In genomic region chr20:24027229-24027628, GRCh38 we compare ENCODE assay signal across 8 cellular contexts. TPM values are rescaled to one million over a fixed set of nuclear protein-coding genes. Genes with fewer than 3 reads are reported as not detected.
DNase-seq lines count a peak whose midpoint lies in the region; ATAC-seq and TF ChIP-seq lines count a peak whose summit lies in the region.

No MANE protein-coding gene starts in this region.

- H3K36me3 ChIP-seq in Caco-2 (ENCODE audit: control insufficient read depth, insufficient read depth, low read length) = no peaks in the 10 kb centered on the region

- no peak overlapping the region for H3K4me3 ChIP-seq in Caco-2 (ENCODE audit: low read depth, low read length)

- POLR2A ChIA-PET in Caco-2 (lab: Charles Lee) = no interaction called here

- H3K36me3 Mint-ChIP-seq in type B pancreatic cell (no peaks in the 10 kb centered on the region), Caco-2 (ENCODE audit: insufficient read depth, unreplicated experiment) (no peaks in the 10 kb centered on the region)

- H3K4me1 ChIP-seq in Caco-2 = no peaks in the 10 kb centered on the region

- H3K4me3 Mint-ChIP-seq in type B pancreatic cell = no peak overlapping the region
- no peak overlapping the region for H3K4me3 Mint-ChIP-seq in Caco-2 (ENCODE audit: unreplicated experiment)

- DNase-seq in RKO (ENCODE audit: low spot score) (peak; percentile 25), lung microvascular endothelial cell (ENCODE audit: low read depth in 2 of 2) (peak; percentile 96), type B pancreatic cell (ENCODE audit: extremely low spot score, unreplicated experiment) (no peak), retina (no peak), Caco-2 (no peak)
- DNase-seq in activated naive CD4-positive, alpha-beta T cell (lab: John Stamatoyannopoulos, UW) = peak; percentile 6 to 64 (median 48)
- DNase-seq in stimulated activated naive CD4-positive, alpha-beta T cell (lab: John Stamatoyannopoulos, UW) = peak; percentile 38 to 88 (median 76)

- intact Hi-C loops in Caco-2 (cut with micrococcal nuclease; ENCODE audit: unreplicated experiment) = no loop called here

- ATAC-seq in GM19351 (IDR thresholded peaks at IDR 0.05; ENCODE audit: unreplicated experiment) = peak; percentile 91

- H3K27me3 ChIP-seq in Caco-2 (replicated peaks; ENCODE audit: control insufficient read depth, insufficient read depth, low read length) = no peaks in the 10 kb centered on the region; the same call in 1 of the 2 replicates

- no peak overlapping the region for H3K27ac Mint-ChIP-seq in type B pancreatic cell
- no peak overlapping the region for H3K27ac Mint-ChIP-seq in Caco-2 (ENCODE audit: unreplicated experiment)

- no TSS peak for BruUV-seq in Caco-2 (replicated peaks; lab: Mats Ljungman, UMichigan)

- CTCF ChIA-PET in Caco-2 (lab: Charles Lee) = interaction anchor here (1.0 kb wide), 1 partner anchor 133 kb away, joined by 3 read pairs; no protein-coding TSS in a partner anchor

- H3K27me3 Mint-ChIP-seq in type B pancreatic cell = peaks cover 3% of the 10 kb centered on the region
- peaks cover 17% of the 10 kb centered on the region for H3K27me3 Mint-ChIP-seq in Caco-2 (ENCODE audit: insufficient read depth, unreplicated experiment)

- H3K4me1 Mint-ChIP-seq in type B pancreatic cell (ENCODE audit: unreplicated experiment) (peaks cover 1% of the 10 kb centered on the region), Caco-2 (ENCODE audit: low read depth, unreplicated experiment) (no peaks in the 10 kb centered on the region)

- no peaks in the 10 kb centered on the region for H3K9me3 Mint-ChIP-seq in type B pancreatic cell
- no peaks in the 10 kb centered on the region for H3K9me3 Mint-ChIP-seq in Caco-2 (ENCODE audit: unreplicated experiment)

- no peaks in the 10 kb centered on the region for H3K9me3 ChIP-seq in Caco-2

- TF ChIP-seq CTCF in type B pancreatic cell (conservative IDR thresholded peaks at IDR 0.05) (no peak), Caco-2 (IDR thresholded peaks at IDR 0.05; ENCODE audit: insufficient read depth in 1 of 2, low read depth in 1 of 2, low read length in 1 of 2, severe bottlenecking in 1 of 2, unreplicated experiment in 1 of 2) (no peak)

RNA-seq across cellular contexts. Expression of gene GGTLC1, which starts 38.6 kb away (rescaled TPM):
- total RNA-seq in lung microvascular endothelial cell = not detected in 2 replicates
- not detected in 2 replicates for total RNA-seq in type B pancreatic cell (ENCODE audit: low replicate concordance)
- 0.68 and 1.3 TPM in 2 replicates for total RNA-seq in Caco-2 (2022)

Comparison
In these comparisons a context has a peak if more than half of its experiments do, and no peak if none do; other contexts are left out.
1. DNase-seq: peak in RKO (single experiment), activated naive CD4-positive, alpha-beta T cell (4 of 4), lung microvascular endothelial cell (2 of 2) and stimulated activated naive CD4-positive, alpha-beta T cell (6 of 6); none in type B pancreatic cell (single experiment), retina (single experiment) and Caco-2 (0 of 2).